In the genomic region with DNA sequence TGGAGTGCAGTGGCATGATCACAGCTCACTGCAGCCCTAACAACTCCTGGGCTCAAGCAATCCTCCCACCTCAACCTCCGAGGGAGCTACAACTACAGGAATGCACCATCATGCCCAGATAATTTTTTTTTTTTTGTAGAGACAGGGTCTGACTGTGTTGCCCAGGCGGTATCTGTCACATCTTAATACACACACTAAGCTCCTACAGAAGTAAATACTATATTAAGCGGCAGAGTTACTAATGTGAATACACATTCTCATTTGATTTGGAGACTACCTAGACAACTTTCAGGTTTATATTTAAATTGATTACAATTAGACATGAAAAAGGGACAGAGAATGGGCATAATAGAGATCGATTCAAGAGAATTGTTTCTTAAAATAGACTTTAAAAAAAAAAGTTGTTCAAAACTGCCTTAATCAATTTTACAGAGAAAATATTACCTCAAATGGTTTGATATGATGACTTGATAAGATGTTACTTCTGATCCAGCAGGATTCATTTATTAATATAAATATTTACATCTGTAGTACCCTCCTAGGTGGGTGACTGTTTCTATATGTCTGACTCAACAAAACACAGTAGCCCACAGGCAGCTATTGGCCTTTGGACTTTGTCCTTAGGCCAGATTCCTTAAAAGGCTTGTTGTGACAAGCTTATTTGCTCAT, we compare ENCODE assay signal across 23 cellular contexts. TPM values are rescaled to one million over a fixed set of nuclear protein-coding genes. Genes with fewer than 3 reads are reported as not detected.
A peak's percentile ranks its signal among the peaks of the same experiment; 100 is the strongest.
DNase-seq lines count a peak whose midpoint lies in the region; ATAC-seq, FAIRE-seq and TF ChIP-seq lines count a peak whose summit lies in the region.
"Had no signal": no experiment of that assay in that cellular context is flagged by ENCODE, and none has a peak within 500 bp of the region (broad histone marks: within the 10 kb centered on the region; RNA-seq: fewer than 3 reads in every experiment).

No MANE protein-coding gene starts in this region.

- no peak overlapping the region for H3K4me3 Mint-ChIP-seq in activated CD4-positive, alpha-beta T cell treated with anti-CD3 and anti-CD28 coated beads, Interleukin-2, amount 10 ng/mL, durations not matched to agents 24 days and 14 days
- H3K4me3 Mint-ChIP-seq: activated naive CD8-positive, alpha-beta T cell treated with anti-CD3 and anti-CD28 coated beads for 36 hours; activated T-helper 1 cell treated with anti-CD3 and anti-CD28 coated beads, Interleukin-12 subunit alpha, Interleukin-12 subunit beta, Interleukin-2, Interleukin-4 antibody, amounts not matched to agents 30 ng/mL and 10 ng/mL and 1 ng/mL, durations not matched to agents 14 hours and 24 hours and 36 hours; brain; CD8-positive, alpha-beta T cell; natural killer cell; T-helper 2 cell treated with Interferon-gamma antibody and Interleukin-4, amounts not matched to agents 5 μg/mL and 100 μg/mL, for 36 hours had no signal

- no peaks in the 10 kb centered on the region for H4K20me1 ChIP-seq in keratinocyte (ENCODE audit: control insufficient read depth, extremely low read depth, insufficient read depth, low read length)

- dilution Hi-C loops in keratinocyte (cut with MboI; ENCODE audit: extremely low pct_ligation_motif_present, low sequenced_read_pairs): no loop called here

- no peaks in the 10 kb centered on the region for H3K79me2 ChIP-seq in keratinocyte (ENCODE audit: control insufficient read depth, insufficient read depth, low read length)

- in situ Hi-C loops in gastrocnemius medialis (cut with MboI; ENCODE audit: low sequenced_read_pairs in 4 of 4): no loop called here

- FAIRE-seq in keratinocyte (lab: Jason Lieb, UNC): no peak
- FAIRE-seq: GM18507, islet of Langerhans had no signal

- CTCF ChIA-PET in RWPE1 (lab: Yijun Ruan, JAX): interaction anchor here (0.7 to 0.8 kb wide), 4 partner anchors 39 to 567 kb away, joined by 3 read pairs; no protein-coding TSS in a partner anchor

- H3K4me1 ChIP-seq in keratinocyte (ENCODE audit: control insufficient read depth, extremely low read depth, insufficient read depth, low read length): peaks cover 12% of the 10 kb centered on the region
- H3K4me1 ChIP-seq in gastrocnemius medialis: peaks cover 16 to 32% of the 10 kb centered on the region in 2 donors
- no peaks in the 10 kb centered on the region for H3K4me1 ChIP-seq in right cardiac atrium (ENCODE audit: control insufficient read depth, insufficient read depth, low read length)

- no peaks in the 10 kb centered on the region for H3K36me3 ChIP-seq in keratinocyte (ENCODE audit: control insufficient read depth in 2 of 2, extremely low read depth in 1 of 2, insufficient read depth in 2 of 2, low read length in 2 of 2)
- H3K36me3 ChIP-seq in gastrocnemius medialis: no peaks in the 10 kb centered on the region

- POLR2A ChIA-PET in RWPE1 (lab: Yijun Ruan, JAX; ENCODE audit: low non-redundant PET): no interaction called here

- TF ChIP-seq CTCF in RWPE1 (conservative IDR thresholded peaks at IDR 0.05; ENCODE audit: low read depth) (no peak), keratinocyte (optimal IDR thresholded peaks at IDR 0.05 in 1 of 3, IDR thresholded peaks at IDR 0.05 in 1 of 3, conservative IDR thresholded peaks at IDR 0.05 in 1 of 3; ENCODE audit: extremely low read depth in 1 of 3, insufficient read depth in 2 of 3, low read length in 3 of 3) (no peak), gastrocnemius medialis (IDR thresholded peaks at IDR 0.05 in 4 of 5, conservative IDR thresholded peaks at IDR 0.05 in 1 of 5) (no peak)

- H3K27ac ChIP-seq in RWPE1: no peak overlapping the region
- no peak overlapping the region for H3K27ac ChIP-seq in keratinocyte (ENCODE audit: control insufficient read depth, insufficient read depth, low read length)
- peak overlapping the region; percentile 44 to 70 (median 60) for H3K27ac ChIP-seq in gastrocnemius medialis
- no peak overlapping the region for H3K27ac ChIP-seq in right cardiac atrium (ENCODE audit: low read length)

- H3K27me3 ChIP-seq in keratinocyte (ENCODE audit: control insufficient read depth, extremely low read depth, insufficient read depth, low read length) (no peaks in the 10 kb centered on the region), gastrocnemius medialis (no peaks in the 10 kb centered on the region), right cardiac atrium (ENCODE audit: control insufficient read depth, insufficient read depth) (no peaks in the 10 kb centered on the region)

- TF ChIP-seq POLR2A in gastrocnemius medialis (IDR thresholded peaks at IDR 0.05): no peak

- H3K27ac Mint-ChIP-seq in activated CD4-positive, alpha-beta T cell treated with anti-CD3 and anti-CD28 coated beads, Interleukin-2, amount 10 ng/mL, durations not matched to agents 24 days and 14 days: no peak overlapping the region
- H3K27ac Mint-ChIP-seq: activated naive CD8-positive, alpha-beta T cell treated with anti-CD3 and anti-CD28 coated beads for 36 hours; activated T-helper 1 cell treated with anti-CD3 and anti-CD28 coated beads, Interleukin-12 subunit alpha, Interleukin-12 subunit beta, Interleukin-2, Interleukin-4 antibody, amounts not matched to agents 30 ng/mL and 10 ng/mL and 1 ng/mL, durations not matched to agents 14 hours and 24 hours and 36 hours; CD8-positive, alpha-beta T cell; natural killer cell; T-helper 2 cell treated with Interferon-gamma antibody and Interleukin-4, amounts not matched to agents 5 μg/mL and 100 μg/mL, for 36 hours had no signal

- H3K9me3 Mint-ChIP-seq in activated CD4-positive, alpha-beta T cell treated with anti-CD3 and anti-CD28 coated beads, Interleukin-2, amount 10 ng/mL, durations not matched to agents 24 days and 14 days: no peaks in the 10 kb centered on the region
- H3K9me3 Mint-ChIP-seq: activated naive CD8-positive, alpha-beta T cell treated with anti-CD3 and anti-CD28 coated beads for 36 hours; activated T-helper 1 cell treated with anti-CD3 and anti-CD28 coated beads, Interleukin-12 subunit alpha, Interleukin-12 subunit beta, Interleukin-2, Interleukin-4 antibody, amounts not matched to agents 30 ng/mL and 10 ng/mL and 1 ng/mL, durations not matched to agents 14 hours and 24 hours and 36 hours; CD8-positive, alpha-beta T cell; natural killer cell; T-helper 2 cell treated with Interferon-gamma antibody and Interleukin-4, amounts not matched to agents 5 μg/mL and 100 μg/mL, for 36 hours had no signal

- no peaks in the 10 kb centered on the region for H3K9me1 ChIP-seq in keratinocyte (ENCODE audit: control insufficient read depth, extremely low read depth, insufficient read depth, low read length)

- DNase-seq in DMS53 treated with DMSO at 0.1 percent for 48 hours (lab: John Stamatoyannopoulos, UW; ENCODE audit: unreplicated experiment): peak; percentile 32
- DNase-seq in RWPE1 (ENCODE audit: low spot score): peak; percentile 47
- no peak for DNase-seq in keratinocyte (ENCODE audit: low read depth, low spot score)
- no peak for DNase-seq in gastrocnemius medialis
- DNase-seq in right cardiac atrium: no peak
- DNase-seq in activated CD4-positive, alpha-beta T cell treated with anti-CD3 and anti-CD28 coated beads, Interleukin-2, amount 10 ng/mL, durations not matched to agents 24 days and 14 days: no peak
- DNase-seq: activated naive CD8-positive, alpha-beta T cell treated with anti-CD3 and anti-CD28 coated beads for 36 hours; CD8-positive, alpha-beta T cell; cortex of kidney; hippocampal formation; Kasumi-1; mesendoderm; natural killer cell; NCI-H2171; NCI-H774; posterior cingulate gyrus had no signal

- 87% methylated on average over 4 of the region's 4 CpGs for WGBS in right cardiac atrium

- intact Hi-C loops in gastrocnemius medialis (cut with DNase I; ENCODE audit: low total_unique reads) (no loop called here), right cardiac atrium (cut with DNase I) (no loop called here)
- intact Hi-C loops in activated CD4-positive, alpha-beta T cell treated with anti-CD3 and anti-CD28 coated beads, Interleukin-2, amount 10 ng/mL, durations not matched to agents 24 days and 14 days (cut with micrococcal nuclease): no loop called here

- peaks cover 8% of the 10 kb centered on the region for H3K27me3 Mint-ChIP-seq in activated CD4-positive, alpha-beta T cell treated with anti-CD3 and anti-CD28 coated beads, Interleukin-2, amount 10 ng/mL, durations not matched to agents 24 days and 14 days
- H3K27me3 Mint-ChIP-seq: activated naive CD8-positive, alpha-beta T cell treated with anti-CD3 and anti-CD28 coated beads for 36 hours; brain had no signal

- H3K4me3 ChIP-seq in keratinocyte (ENCODE audit: control insufficient read depth in 2 of 3, extremely low read depth in 1 of 3, insufficient read depth in 2 of 3, low read depth in 1 of 3, low read length in 3 of 3) (no peak overlapping the region), gastrocnemius medialis (no peak overlapping the region), right cardiac atrium (ENCODE audit: low read length) (no peak overlapping the region)

- no peaks in the 10 kb centered on the region for H3K9me3 ChIP-seq in keratinocyte (ENCODE audit: control insufficient read depth, low read depth, low read length)
- no peaks in the 10 kb centered on the region for H3K9me3 ChIP-seq in gastrocnemius medialis
- no peaks in the 10 kb centered on the region for H3K9me3 ChIP-seq in right cardiac atrium (ENCODE audit: control insufficient read depth, low read length)

- H3K9ac ChIP-seq in keratinocyte (ENCODE audit: control insufficient read depth, extremely low read depth, insufficient read depth, low read length): no peak overlapping the region

- peaks cover 8% of the 10 kb centered on the region for H3K4me1 Mint-ChIP-seq in activated CD4-positive, alpha-beta T cell treated with anti-CD3 and anti-CD28 coated beads, Interleukin-2, amount 10 ng/mL, durations not matched to agents 24 days and 14 days
- H3K4me1 Mint-ChIP-seq: activated naive CD8-positive, alpha-beta T cell treated with anti-CD3 and anti-CD28 coated beads for 36 hours; natural killer cell had no signal

- H3K36me3 Mint-ChIP-seq in activated CD4-positive, alpha-beta T cell treated with anti-CD3 and anti-CD28 coated beads, Interleukin-2, amount 10 ng/mL, durations not matched to agents 24 days and 14 days (ENCODE audit: low read depth): no peaks in the 10 kb centered on the region
- H3K36me3 Mint-ChIP-seq: activated naive CD8-positive, alpha-beta T cell treated with anti-CD3 and anti-CD28 coated beads for 36 hours; brain; CD8-positive, alpha-beta T cell; natural killer cell had no signal

- ATAC-seq in gastrocnemius medialis (peak in 1 of 2 donors; percentile 40), HG03520 (IDR thresholded peaks at IDR 0.05; ENCODE audit: unreplicated experiment) (no peak), right cardiac atrium (no peak)
- ATAC-seq: activated CD4-positive, CD25-positive, alpha-beta regulatory T cell treated with anti-CD3 and anti-CD28 coated beads, Interleukin-2, amount 50 U/mL, for 24 hours; CD8-positive, alpha-beta T cell; natural killer cell had no signal

- no peak overlapping the region for H2AFZ ChIP-seq in keratinocyte (ENCODE audit: control insufficient read depth, low read length)

- peak overlapping the region; percentile 44 for H3K4me2 ChIP-seq in keratinocyte (ENCODE audit: control insufficient read depth, extremely low read depth, insufficient read depth, low read depth, low read length)

RNA-seq across cellular contexts. Expression of a gene that starts 7.1 kb away (rescaled TPM):
- polyA plus RNA-seq in keratinocyte: 31.8 to 79.1 TPM (median 65.7 TPM) in 3 replicates
- 62.0 TPM for polyA plus RNA-seq in keratinocyte (2011; ENCODE audit: low read depth)
- polyA plus RNA-seq in keratinocyte (2011; cell fraction: cytosol; rRNA removed): 55.1 and 132 TPM in 2 replicates
- 54.7 and 71.1 TPM in 2 replicates for polyA plus RNA-seq in keratinocyte (2011; cell fraction: nucleus; rRNA removed)
- polyA plus RNA-seq in keratinocyte (2012; ENCODE audit: low replicate concordance): 75.4 and 107 TPM in 2 replicates
- 4.1 to 93.0 TPM (median 37.7 TPM) in 3 replicates for polyA minus RNA-seq in keratinocyte
- polyA minus RNA-seq in keratinocyte (2011; cell fraction: cytosol; rRNA and poly(A)+ RNA removed): 31.8 TPM
- polyA minus RNA-seq in keratinocyte (2011; cell fraction: nucleus; rRNA and poly(A)+ RNA removed): 81.6 and 130 TPM in 2 replicates
- 100 to 1,000 TPM in 2 of 4 donors, 10 to 100 TPM in 2; 30.6 to 256 (median 90.8) TPM for total RNA-seq in gastrocnemius medialis
- 10 to 100 TPM; 20.0 to 34.6 (median 26.7) TPM for total RNA-seq in right cardiac atrium
- polyA plus RNA-seq in right cardiac atrium: 12.1 TPM
- total RNA-seq in activated CD4-positive, alpha-beta T cell treated with anti-CD3 and anti-CD28 coated beads, Interleukin-2, amount 10 ng/mL, durations not matched to agents 24 days and 14 days: 71.3 and 71.9 TPM in 2 replicates

Comparison
In these comparisons a context has a peak if more than half of its experiments do, and no peak if none do; other contexts are left out.
1. DNase-seq: peak in DMS53 treated with DMSO at 0.1 percent for 48 hours (single experiment) and RWPE1 (single experiment); none in keratinocyte (single experiment), gastrocnemius medialis (0 of 2), right cardiac atrium (0 of 3) and activated CD4-positive, alpha-beta T cell treated with anti-CD3 and anti-CD28 coated beads, Interleukin-2, amount 10 ng/mL, durations not matched to agents 24 days and 14 days (single experiment).
2. H3K27ac ChIP-seq: peak in gastrocnemius medialis (4 of 4); none in RWPE1 (single experiment), keratinocyte (single experiment) and right cardiac atrium (single experiment).